Comparison of ENCODE assay signal across 1 cellular context in the genomic region with DNA sequence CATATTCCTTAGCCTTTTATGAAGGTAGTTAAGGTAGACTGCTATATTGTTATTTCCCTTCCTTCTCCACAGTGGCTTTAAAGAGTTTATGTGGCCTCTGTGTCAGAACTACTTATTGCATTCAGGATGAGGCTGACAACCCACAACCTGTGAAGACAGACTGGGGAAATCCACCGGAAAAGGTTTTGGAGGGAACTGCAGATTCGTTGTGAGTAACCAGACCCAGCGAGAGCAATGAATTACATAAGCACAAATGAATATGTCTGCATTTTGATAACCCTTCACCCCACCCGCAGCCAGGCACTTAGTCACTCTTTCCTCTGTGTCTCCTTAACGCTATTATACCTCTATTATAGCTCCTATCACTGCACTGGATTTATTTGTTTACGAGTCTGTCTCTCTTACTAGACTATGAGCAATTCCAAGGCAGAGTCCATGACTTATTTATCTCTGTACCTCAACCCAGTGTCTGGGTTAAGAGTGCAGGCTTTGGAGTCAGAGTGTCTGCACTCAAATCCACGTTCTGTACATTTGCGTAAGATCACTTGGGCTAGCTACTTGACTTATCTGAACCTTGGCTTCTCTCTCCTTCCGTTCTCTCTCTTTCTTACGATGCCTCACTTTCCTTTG.
A peak's percentile ranks its signal among the peaks of the same experiment; 100 is the strongest.
TF ChIP-seq lines count a peak whose summit lies in the region.

No MANE protein-coding gene starts in this region.

TF ChIP-seq in HEK293, 187 proteins besides CTCF, POLR2A, EP300 and RAD21 (continued from another document):
- TF ChIP-seq INSM2 (tag by site-specific recombination; IDR thresholded peaks at IDR 0.05), result 0 out of 2 replicates have a peak, but pooled peaks have one; percentile 55
- peak; percentile 50 for TF ChIP-seq ZNF629 (tag by site-specific recombination; IDR thresholded peaks at IDR 0.05)
- no peak for TF ChIP-seq ZIC2 (tag by site-specific recombination; IDR thresholded peaks at IDR 0.05)
- no peak for TF ChIP-seq ZSCAN18 (tag by site-specific recombination; IDR thresholded peaks at IDR 0.05)
- no peak for TF ChIP-seq ZNF155 (tag by site-specific recombination; IDR thresholded peaks at IDR 0.05)
- peak; percentile 62 for TF ChIP-seq PRDM10 (tag by site-specific recombination; IDR thresholded peaks at IDR 0.05)
- TF ChIP-seq ZNF302 (tag by site-specific recombination; IDR thresholded peaks at IDR 0.05; ENCODE audit: low read depth), result no peak
- no peak for TF ChIP-seq ZNF311 (tag by site-specific recombination; IDR thresholded peaks at IDR 0.05; ENCODE audit: borderline replicate concordance)
- TF ChIP-seq ZNF501 (tag by site-specific recombination; IDR thresholded peaks at IDR 0.05), result no peak
- no peak for TF ChIP-seq ZNF350 (tag by site-specific recombination; IDR thresholded peaks at IDR 0.05)
- peak; percentile 66; the same call in 1 of the 2 replicates for TF ChIP-seq TCF7L2 (IDR thresholded peaks at IDR 0.05; ENCODE audit: borderline replicate concordance, low read depth, low read length)
- no peak for TF ChIP-seq ZNF18 (tag by site-specific recombination; IDR thresholded peaks at IDR 0.05)
- no peak for TF ChIP-seq GLIS1 (tag by site-specific recombination; IDR thresholded peaks at IDR 0.05)
- TF ChIP-seq, protein P1, sequence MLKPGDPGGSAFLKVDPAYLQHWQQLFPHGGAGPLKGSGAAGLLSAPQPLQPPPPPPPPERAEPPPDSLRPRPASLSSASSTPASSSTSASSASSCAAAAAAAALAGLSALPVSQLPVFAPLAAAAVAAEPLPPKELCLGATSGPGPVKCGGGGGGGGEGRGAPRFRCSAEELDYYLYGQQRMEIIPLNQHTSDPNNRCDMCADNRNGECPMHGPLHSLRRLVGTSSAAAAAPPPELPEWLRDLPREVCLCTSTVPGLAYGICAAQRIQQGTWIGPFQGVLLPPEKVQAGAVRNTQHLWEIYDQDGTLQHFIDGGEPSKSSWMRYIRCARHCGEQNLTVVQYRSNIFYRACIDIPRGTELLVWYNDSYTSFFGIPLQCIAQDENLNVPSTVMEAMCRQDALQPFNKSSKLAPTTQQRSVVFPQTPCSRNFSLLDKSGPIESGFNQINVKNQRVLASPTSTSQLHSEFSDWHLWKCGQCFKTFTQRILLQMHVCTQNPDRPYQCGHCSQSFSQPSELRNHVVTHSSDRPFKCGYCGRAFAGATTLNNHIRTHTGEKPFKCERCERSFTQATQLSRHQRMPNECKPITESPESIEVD (tag by site-specific recombination; IDR thresholded peaks at IDR 0.05), result no peak
- no peak for TF ChIP-seq ZNF416 (tag by site-specific recombination; IDR thresholded peaks at IDR 0.05)
- TF ChIP-seq ZNF114 (tag by site-specific recombination; IDR thresholded peaks at IDR 0.05), result no peak
- no peak for TF ChIP-seq ZNF362 (tag by site-specific recombination; IDR thresholded peaks at IDR 0.05)
- TF ChIP-seq WT1 (tag by site-specific recombination; IDR thresholded peaks at IDR 0.05), result 0 out of 2 replicates have a peak, but pooled peaks have one; percentile 24
- TF ChIP-seq ZNF202 (tag by site-specific recombination; IDR thresholded peaks at IDR 0.05; ENCODE audit: borderline replicate concordance), result no peak
- no peak for TF ChIP-seq ZNF654 (tag by site-specific recombination; IDR thresholded peaks at IDR 0.05; ENCODE audit: low read depth)
- TF ChIP-seq ZBTB21 (tag by site-specific recombination; IDR thresholded peaks at IDR 0.05), result no peak
- TF ChIP-seq ZNF248 (tag by site-specific recombination; IDR thresholded peaks at IDR 0.05), result no peak
- TF ChIP-seq ZNF26 (tag by site-specific recombination; IDR thresholded peaks at IDR 0.05), result no peak
- no peak for TF ChIP-seq ZNF530 (tag by site-specific recombination; IDR thresholded peaks at IDR 0.05; ENCODE audit: low read depth)
- TF ChIP-seq, protein P2, sequence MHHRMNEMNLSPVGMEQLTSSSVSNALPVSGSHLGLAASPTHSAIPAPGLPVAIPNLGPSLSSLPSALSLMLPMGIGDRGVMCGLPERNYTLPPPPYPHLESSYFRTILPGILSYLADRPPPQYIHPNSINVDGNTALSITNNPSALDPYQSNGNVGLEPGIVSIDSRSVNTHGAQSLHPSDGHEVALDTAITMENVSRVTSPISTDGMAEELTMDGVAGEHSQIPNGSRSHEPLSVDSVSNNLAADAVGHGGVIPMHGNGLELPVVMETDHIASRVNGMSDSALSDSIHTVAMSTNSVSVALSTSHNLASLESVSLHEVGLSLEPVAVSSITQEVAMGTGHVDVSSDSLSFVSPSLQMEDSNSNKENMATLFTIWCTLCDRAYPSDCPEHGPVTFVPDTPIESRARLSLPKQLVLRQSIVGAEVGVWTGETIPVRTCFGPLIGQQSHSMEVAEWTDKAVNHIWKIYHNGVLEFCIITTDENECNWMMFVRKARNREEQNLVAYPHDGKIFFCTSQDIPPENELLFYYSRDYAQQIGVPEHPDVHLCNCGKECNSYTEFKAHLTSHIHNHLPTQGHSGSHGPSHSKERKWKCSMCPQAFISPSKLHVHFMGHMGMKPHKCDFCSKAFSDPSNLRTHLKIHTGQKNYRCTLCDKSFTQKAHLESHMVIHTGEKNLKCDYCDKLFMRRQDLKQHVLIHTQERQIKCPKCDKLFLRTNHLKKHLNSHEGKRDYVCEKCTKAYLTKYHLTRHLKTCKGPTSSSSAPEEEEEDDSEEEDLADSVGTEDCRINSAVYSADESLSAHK (tag by site-specific recombination; IDR thresholded peaks at IDR 0.05), result no peak
- no peak for TF ChIP-seq ZNF843 (tag by site-specific recombination; IDR thresholded peaks at IDR 0.05)
- TF ChIP-seq ZNF324 (tag by site-specific recombination; IDR thresholded peaks at IDR 0.05), result no peak
- TF ChIP-seq, protein P3, sequence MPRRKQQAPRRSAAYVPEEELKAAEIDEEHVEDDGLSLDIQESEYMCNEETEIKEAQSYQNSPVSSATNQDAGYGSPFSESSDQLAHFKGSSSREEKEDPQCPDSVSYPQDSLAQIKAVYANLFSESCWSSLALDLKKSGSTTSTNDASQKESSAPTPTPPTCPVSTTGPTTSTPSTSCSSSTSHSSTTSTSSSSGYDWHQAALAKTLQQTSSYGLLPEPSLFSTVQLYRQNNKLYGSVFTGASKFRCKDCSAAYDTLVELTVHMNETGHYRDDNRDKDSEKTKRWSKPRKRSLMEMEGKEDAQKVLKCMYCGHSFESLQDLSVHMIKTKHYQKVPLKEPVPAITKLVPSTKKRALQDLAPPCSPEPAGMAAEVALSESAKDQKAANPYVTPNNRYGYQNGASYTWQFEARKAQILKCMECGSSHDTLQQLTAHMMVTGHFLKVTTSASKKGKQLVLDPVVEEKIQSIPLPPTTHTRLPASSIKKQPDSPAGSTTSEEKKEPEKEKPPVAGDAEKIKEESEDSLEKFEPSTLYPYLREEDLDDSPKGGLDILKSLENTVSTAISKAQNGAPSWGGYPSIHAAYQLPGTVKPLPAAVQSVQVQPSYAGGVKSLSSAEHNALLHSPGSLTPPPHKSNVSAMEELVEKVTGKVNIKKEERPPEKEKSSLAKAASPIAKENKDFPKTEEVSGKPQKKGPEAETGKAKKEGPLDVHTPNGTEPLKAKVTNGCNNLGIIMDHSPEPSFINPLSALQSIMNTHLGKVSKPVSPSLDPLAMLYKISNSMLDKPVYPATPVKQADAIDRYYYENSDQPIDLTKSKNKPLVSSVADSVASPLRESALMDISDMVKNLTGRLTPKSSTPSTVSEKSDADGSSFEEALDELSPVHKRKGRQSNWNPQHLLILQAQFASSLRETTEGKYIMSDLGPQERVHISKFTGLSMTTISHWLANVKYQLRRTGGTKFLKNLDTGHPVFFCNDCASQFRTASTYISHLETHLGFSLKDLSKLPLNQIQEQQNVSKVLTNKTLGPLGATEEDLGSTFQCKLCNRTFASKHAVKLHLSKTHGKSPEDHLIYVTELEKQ (tag by site-specific recombination; IDR thresholded peaks at IDR 0.05; ENCODE audit: borderline replicate concordance), result peak; percentile 54; the same call in 1 of the 2 replicates
- no peak for TF ChIP-seq BCL11B (tag by site-specific recombination; IDR thresholded peaks at IDR 0.05; ENCODE audit: low read depth)
- no peak for TF ChIP-seq ZNF837 (tag by site-specific recombination; IDR thresholded peaks at IDR 0.05)
- TF ChIP-seq YY2 (tag by site-specific recombination; IDR thresholded peaks at IDR 0.05), result no peak
- peak; percentile 41 for TF ChIP-seq OSR2 (tag by site-specific recombination; IDR thresholded peaks at IDR 0.05)
- no peak for TF ChIP-seq ZNF548 (tag by site-specific recombination; IDR thresholded peaks at IDR 0.05)
TF ChIP-seq in HEK293: peak in this region for 20.
